ENCODE assay signal across 28 cellular contexts in genomic region chr9:137467896-137468295, GRCh38. TPM values are rescaled to one million over a fixed set of nuclear protein-coding genes. Genes with fewer than 3 reads are reported as not detected.
"Had no signal": no experiment of that assay in that cellular context is flagged by ENCODE, and none has a peak within 500 bp of the region (broad histone marks: within the 10 kb centered on the region; RNA-seq: fewer than 3 reads in every experiment).

No MANE protein-coding gene starts in this region.

- ATAC-seq: esophagus mucosa; gastrocnemius medialis; natural killer cell; right cardiac atrium; stimulated activated memory B cell treated with anti-CD40 and anti-IgM and Interleukin-4, amounts not matched to agents 10 μg/mL and 1 μg/mL and 100 μg/mL, for 72 hours; stimulated activated naive CD8-positive, alpha-beta T cell treated with anti-CD3 and anti-CD28 coated beads, Interleukin-15, Interleukin-2, amounts not matched to agents 100 U/mL and 50 U/mL, for 24 hours had no signal

- H3K27ac ChIP-seq: colonic mucosa, epithelial cell of prostate, gastrocnemius medialis, neutrophil, prostate gland, sigmoid colon, testis, tibial artery, uterus had no signal

- DNase-seq: colonic mucosa; effector CD8-positive, alpha-beta T cell; endodermal cell; foreskin fibroblast; gastrocnemius medialis; head of caudate nucleus; hippocampal formation; kidney glomerular epithelial cell; mammary epithelial cell; mesendoderm; midbrain; natural killer cell; sigmoid colon; stimulated activated CD4-positive, alpha-beta T cell treated with anti-CD3 and anti-CD28 coated beads, Interleukin-4, amount 100 ng/mL, for 4 hours; stimulated activated naive CD8-positive, alpha-beta T cell treated with anti-CD3 and anti-CD28 coated beads, Interleukin-15, Interleukin-2, amounts not matched to agents 100 U/mL and 50 U/mL, for 24 hours; substantia nigra; testis; uterus had no signal

- H3K9me3 ChIP-seq: colonic mucosa, gastrocnemius medialis, neutrophil, prostate gland, sigmoid colon, testis, tibial artery, uterus had no signal

- FAIRE-seq: islet of Langerhans had no signal

- H3K36me3 ChIP-seq: colonic mucosa, neutrophil, prostate gland, sigmoid colon, uterus had no signal

- H3K4me3 ChIP-seq: colonic mucosa, gastrocnemius medialis, prostate gland, sigmoid colon, testis, tibial artery, uterus had no signal

- H3K27me3 ChIP-seq: colonic mucosa, gastrocnemius medialis, sigmoid colon, testis, tibial artery, uterus had no signal

- H3K4me1 ChIP-seq: colonic mucosa, gastrocnemius medialis, prostate gland, sigmoid colon, testis, tibial artery, uterus had no signal

RNA-seq across cellular contexts. Expression of gene ENTPD8, which starts 26.7 kb away (rescaled TPM):
- total RNA-seq: esophagus mucosa, lower leg skin, natural killer cell, right cardiac atrium, skeletal muscle tissue had no signal
- polyA plus RNA-seq: right cardiac atrium had no signal
